In the genomic region with DNA sequence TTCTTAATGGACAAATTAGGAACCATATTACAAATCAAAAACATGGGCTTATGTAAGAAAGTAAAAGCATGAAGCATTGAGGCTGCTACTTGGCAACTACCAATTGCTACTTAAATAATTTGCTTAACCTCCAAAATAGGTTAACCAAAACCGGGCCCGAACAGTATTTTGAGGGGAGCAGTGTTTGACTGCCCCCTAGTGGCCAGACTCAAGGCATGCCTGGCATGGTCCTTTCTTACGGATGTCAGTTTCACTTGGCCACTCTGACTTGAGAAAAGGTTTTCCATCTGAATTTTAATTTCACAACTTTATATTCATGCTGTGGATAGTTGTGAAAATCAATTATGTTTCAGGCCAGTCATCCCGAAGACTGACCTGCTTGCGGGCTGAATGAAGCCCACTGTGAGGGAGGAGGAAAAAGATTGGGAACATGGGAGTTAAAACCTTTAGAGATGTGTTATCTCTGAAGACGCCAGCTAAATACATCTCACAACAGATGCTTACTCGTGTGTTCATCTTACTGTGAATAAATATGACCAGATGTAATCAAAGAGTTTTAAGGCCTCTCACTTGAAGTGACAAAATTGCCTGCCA, we compare ENCODE assay signal across 8 cellular contexts. TPM values are rescaled to one million over a fixed set of nuclear protein-coding genes. Genes with fewer than 3 reads are reported as not detected.
DNase-seq lines count a peak whose midpoint lies in the region; ATAC-seq and TF ChIP-seq lines count a peak whose summit lies in the region.

No MANE protein-coding gene starts in this region.

- no CpG with 5 or more reads among the region's 7 CpGs for WGBS in IMR-90 (ENCODE audit: extremely low coverage in 2 of 2, insufficient read length in 1 of 2), 2 experiments
- WGBS in prostate gland = 10% methylated on average over 7 of the region's 7 CpGs

- peak overlapping the region; percentile 79 for H3K4ac ChIP-seq in IMR-90 (ENCODE audit: low read depth, low read length)

- no peak overlapping the region for H2AK5ac ChIP-seq in IMR-90 (ENCODE audit: low read depth, low read length)

- no peaks in the 10 kb centered on the region for H3K36me3 ChIP-seq in IMR-90 (ENCODE audit: control insufficient read depth, insufficient read depth, low read length)
- H3K36me3 ChIP-seq in prostate gland = no peaks in the 10 kb centered on the region
- no peaks in the 10 kb centered on the region for H3K36me3 ChIP-seq in uterus

- TF ChIP-seq RAD21 in IMR-90 (IDR thresholded peaks at IDR 0.05; ENCODE audit: low read length) = peak; percentile 91

- H3K9ac ChIP-seq in IMR-90 (ENCODE audit: low read depth, low read length) = peak overlapping the region; percentile 74; the same call in 1 of the 2 replicates

- H3K23ac ChIP-seq in IMR-90 (ENCODE audit: low read depth, low read length) = no peak overlapping the region

- H3K4me3 Mint-ChIP-seq in activated naive CD4-positive, alpha-beta T cell treated with anti-CD3 and anti-CD28 coated beads for 36 hours = no peak overlapping the region

- H3K4me1 ChIP-seq in IMR-90 (ENCODE audit: control insufficient read depth, insufficient read depth, low read length) (no peaks in the 10 kb centered on the region), prostate gland (replicated peaks) (no peaks in the 10 kb centered on the region), uterus (no peaks in the 10 kb centered on the region)

- peak overlapping the region; percentile 84 for H3K4me2 ChIP-seq in IMR-90 (ENCODE audit: low read depth, low read length)

- H2BK20ac ChIP-seq in IMR-90 (ENCODE audit: low read depth, low read length) = peak overlapping the region; percentile 79; the same call in 1 of the 2 replicates

- H3K9me1 ChIP-seq in IMR-90 (ENCODE audit: insufficient read depth, low read length) = no peaks in the 10 kb centered on the region

- TF ChIP-seq CTCF in IMR-90 (conservative IDR thresholded peaks at IDR 0.05; ENCODE audit: low read depth, low read length) = peak; percentile 96
- peak; percentile 76 to 94 (median 82) for TF ChIP-seq CTCF in prostate gland (IDR thresholded peaks at IDR 0.05)
- peak; percentile 82 to 97 (median 90) for TF ChIP-seq CTCF in uterus (IDR thresholded peaks at IDR 0.05)

- ATAC-seq in GM21381 (IDR thresholded peaks at IDR 0.05; ENCODE audit: unreplicated experiment) = peak; percentile 92
- ATAC-seq in IMR-90 (ENCODE audit: low read depth) = peak; percentile 96
- ATAC-seq in Right ventricle myocardium superior (ENCODE audit: poor library complexity) = peak; percentile 95

- H3K14ac ChIP-seq in IMR-90 (replicated peaks; ENCODE audit: low read depth, low read length) = 0 out of 2 replicates have a peak overlapping the region, but pooled peaks have one; percentile 87

- H3K9me3 Mint-ChIP-seq in activated naive CD4-positive, alpha-beta T cell treated with anti-CD3 and anti-CD28 coated beads for 36 hours = no peaks in the 10 kb centered on the region

- no peak overlapping the region for H2BK5ac ChIP-seq in IMR-90 (ENCODE audit: low read depth, low read length, poor library complexity, severe bottlenecking)

- no peak overlapping the region for H2AK9ac ChIP-seq in IMR-90 (replicated peaks; ENCODE audit: low read depth, low read length, poor library complexity)

- H3K27me3 Mint-ChIP-seq in activated naive CD4-positive, alpha-beta T cell treated with anti-CD3 and anti-CD28 coated beads for 36 hours (ENCODE audit: low read depth) = peaks cover 9% of the 10 kb centered on the region

- H3K9me3 ChIP-seq in IMR-90 (ENCODE audit: control insufficient read depth, insufficient read depth, low read length) (no peaks in the 10 kb centered on the region), prostate gland (no peaks in the 10 kb centered on the region), uterus (no peaks in the 10 kb centered on the region)

- in situ Hi-C loops in IMR-90 (cut with MboI; ENCODE audit: low sequenced_read_pairs) = loop anchor here (25.0 kb wide), 1 partner anchor 505 kb away; no protein-coding TSS in a partner anchor

- H4K20me1 ChIP-seq in IMR-90 (ENCODE audit: insufficient read depth, low read length) = no peaks in the 10 kb centered on the region

- TF ChIP-seq POLR2A in IMR-90 (IDR thresholded peaks at IDR 0.05; ENCODE audit: low read depth, low read length) (no peak), prostate gland (IDR thresholded peaks at IDR 0.05) (no peak), uterus (IDR thresholded peaks at IDR 0.05) (no peak)

- dilution Hi-C loops in IMR-90 (cut with HindIII; ENCODE audit: low sequenced_read_pairs, unreplicated experiment) = no loop called here

- no peak overlapping the region for H3K27ac ChIP-seq in IMR-90 (ENCODE audit: insufficient read depth, low read length)
- no peak overlapping the region for H3K27ac ChIP-seq in prostate gland
- H3K27ac ChIP-seq in uterus = no peak overlapping the region

- H3K4me3 ChIP-seq in IMR-90 (ENCODE audit: insufficient read depth, low read depth, low read length) = peak overlapping the region; percentile 25; the same call in 1 of the 2 replicates
- H3K4me3 ChIP-seq in prostate gland = no peak overlapping the region
- H3K4me3 ChIP-seq in uterus = no peak overlapping the region

- BruUV-seq in IMR-90 (replicated peaks; lab: Mats Ljungman, UMichigan) = no TSS peak

- H3K36me3 Mint-ChIP-seq in activated naive CD4-positive, alpha-beta T cell treated with anti-CD3 and anti-CD28 coated beads for 36 hours (ENCODE audit: low read depth) = no peaks in the 10 kb centered on the region

- POLR2A ChIA-PET in IMR-90 (lab: Charles Lee; ENCODE audit: unreplicated experiment) = no interaction called here

- no peak overlapping the region for H2BK15ac ChIP-seq in IMR-90 (ENCODE audit: low read depth, low read length)

- CTCF ChIA-PET in IMR-90 (lab: Yijun Ruan, JAX) = interaction anchor here (0.6 to 2.5 kb wide), 4 partner anchors 204 to 318 kb away, joined by 4 to 12 read pairs (median 6); no protein-coding TSS in a partner anchor
- CTCF ChIA-PET in activated naive CD4-positive, alpha-beta T cell treated with anti-CD3 and anti-CD28 coated beads for 36 hours (lab: Charles Lee) = interaction anchor here (0.6 to 2.4 kb wide), 5 partner anchors 9 to 506 kb away, joined by 3 to 15 read pairs (median 3); no protein-coding TSS in a partner anchor

- intact Hi-C loops in IMR-90 (cut with micrococcal nuclease) (loop anchor here (1.0 to 2.0 kb wide), 5 partner anchors 55 to 568 kb away; no protein-coding TSS in a partner anchor), Right ventricle myocardium superior (cut with DNase I) (loop anchor here (5.0 to 10.0 kb wide), 2 partner anchors 310 to 507 kb away; no protein-coding TSS in a partner anchor), prostate gland (cut with DNase I) (loop anchor here (5.0 to 10.0 kb wide), 2 partner anchors 310 to 507 kb away; no protein-coding TSS in a partner anchor), uterus (cut with DNase I; ENCODE audit: low total_unique reads) (loop anchor here (10.0 kb wide), 1 partner anchor 307 kb away; no protein-coding TSS in a partner anchor)
- intact Hi-C loops in activated naive CD4-positive, alpha-beta T cell treated with anti-CD3 and anti-CD28 coated beads for 36 hours (cut with micrococcal nuclease) = loop anchor here (1.0 kb wide), 2 partner anchors 311 to 506 kb away; no protein-coding TSS in a partner anchor

- H3K27ac Mint-ChIP-seq in activated naive CD4-positive, alpha-beta T cell treated with anti-CD3 and anti-CD28 coated beads for 36 hours = no peak overlapping the region

- H2AFZ ChIP-seq in IMR-90 (replicated peaks; ENCODE audit: low read length, poor library complexity) = peak overlapping the region; percentile 89

- no peak overlapping the region for H4K5ac ChIP-seq in IMR-90 (ENCODE audit: low read depth, low read length)

- DNase-seq in DMS79 (lab: John Stamatoyannopoulos, UW) = peak; percentile 4
- peak; percentile 69 for DNase-seq in IMR-90
- DNase-seq in SIG-M5 (lab: John Stamatoyannopoulos, UW) = peak; percentile 6
- DNase-seq in activated naive CD4-positive, alpha-beta T cell treated with anti-CD3 and anti-CD28 coated beads for 36 hours = peak; percentile 72
- DNase-seq in Right ventricle myocardium superior = peak; percentile 65
- peak; percentile 23 for DNase-seq in prostate gland (ENCODE audit: low spot score)
- DNase-seq in uterus = peak; percentile 72 to 77

- no peak overlapping the region for H3K18ac ChIP-seq in IMR-90 (ENCODE audit: low read depth, low read length)

- H4K91ac ChIP-seq in IMR-90 (ENCODE audit: insufficient read depth, low read depth, low read length) = no peak overlapping the region

- H3K56ac ChIP-seq in IMR-90 (ENCODE audit: extremely low read depth, insufficient read depth, low read length) = peak overlapping the region; percentile 66; the same call in 1 of the 2 replicates

- H3K27me3 ChIP-seq in IMR-90 (ENCODE audit: control insufficient read depth, insufficient read depth, low read length) (no peaks in the 10 kb centered on the region), prostate gland (replicated peaks; ENCODE audit: insufficient read depth) (no peaks in the 10 kb centered on the region), uterus (no peaks in the 10 kb centered on the region)

- H4K8ac ChIP-seq in IMR-90 (ENCODE audit: low read depth in 2 of 2, low read length in 2 of 2) = peak overlapping the region in 1 of 2 experiments; percentile 89; a peak in 2 of 4 replicates

- no peaks in the 10 kb centered on the region for H3K79me1 ChIP-seq in IMR-90 (ENCODE audit: low read depth in 1 of 2, low read length in 2 of 2)

- H2BK120ac ChIP-seq in IMR-90 (ENCODE audit: low read depth, low read length) = peak overlapping the region; percentile 89

- peaks cover 2% of the 10 kb centered on the region for H3K4me1 Mint-ChIP-seq in activated naive CD4-positive, alpha-beta T cell treated with anti-CD3 and anti-CD28 coated beads for 36 hours (ENCODE audit: low read depth)

TF ChIP-seq in IMR-90, 13 proteins besides CTCF, POLR2A, EP300 and RAD21:
- TF ChIP-seq SMC3 (IDR thresholded peaks at IDR 0.05; ENCODE audit: low read depth, low read length) (peak; percentile 79), RFX5 (IDR thresholded peaks at IDR 0.05; ENCODE audit: low read depth, low read length) (no peak)

RNA-seq across cellular contexts. Expression of gene RXFP2, which starts 2.9 kb away (rescaled TPM):
- total RNA-seq in IMR-90 (2012; rRNA removed) (not detected in 2 replicates), Right ventricle myocardium superior (not detected), prostate gland (not detected), uterus (1 to 10 TPM in 2 of 4 donors, under 1 TPM in 2; 0.26 to 8.2 (median 2.4) TPM)
- not detected in 2 replicates for polyA plus RNA-seq in IMR-90 (2012; rRNA removed)
- polyA plus RNA-seq in IMR-90 (2012; cell fraction: cytosol; rRNA removed) = not detected in 2 replicates
- not detected in 2 replicates for polyA plus RNA-seq in IMR-90 (2012; cell fraction: nucleus; rRNA removed; ENCODE audit: low replicate concordance)
- not detected for total RNA-seq in activated naive CD4-positive, alpha-beta T cell treated with anti-CD3 and anti-CD28 coated beads for 36 hours

Comparison
In these comparisons a context has a peak if more than half of its experiments do, and no peak if none do; other contexts are left out.
1. DNase-seq: peak in every context shown above with its lines; median percentile 74 in uterus; 72 in activated naive CD4-positive, alpha-beta T cell treated with anti-CD3 and anti-CD28 coated beads for 36 hours; 69 in IMR-90; 65 in Right ventricle myocardium superior; 23 in prostate gland; 6 in SIG-M5; 4 in DMS79.